8 cellular contexts compared by ENCODE assay signal in the genomic region with DNA sequence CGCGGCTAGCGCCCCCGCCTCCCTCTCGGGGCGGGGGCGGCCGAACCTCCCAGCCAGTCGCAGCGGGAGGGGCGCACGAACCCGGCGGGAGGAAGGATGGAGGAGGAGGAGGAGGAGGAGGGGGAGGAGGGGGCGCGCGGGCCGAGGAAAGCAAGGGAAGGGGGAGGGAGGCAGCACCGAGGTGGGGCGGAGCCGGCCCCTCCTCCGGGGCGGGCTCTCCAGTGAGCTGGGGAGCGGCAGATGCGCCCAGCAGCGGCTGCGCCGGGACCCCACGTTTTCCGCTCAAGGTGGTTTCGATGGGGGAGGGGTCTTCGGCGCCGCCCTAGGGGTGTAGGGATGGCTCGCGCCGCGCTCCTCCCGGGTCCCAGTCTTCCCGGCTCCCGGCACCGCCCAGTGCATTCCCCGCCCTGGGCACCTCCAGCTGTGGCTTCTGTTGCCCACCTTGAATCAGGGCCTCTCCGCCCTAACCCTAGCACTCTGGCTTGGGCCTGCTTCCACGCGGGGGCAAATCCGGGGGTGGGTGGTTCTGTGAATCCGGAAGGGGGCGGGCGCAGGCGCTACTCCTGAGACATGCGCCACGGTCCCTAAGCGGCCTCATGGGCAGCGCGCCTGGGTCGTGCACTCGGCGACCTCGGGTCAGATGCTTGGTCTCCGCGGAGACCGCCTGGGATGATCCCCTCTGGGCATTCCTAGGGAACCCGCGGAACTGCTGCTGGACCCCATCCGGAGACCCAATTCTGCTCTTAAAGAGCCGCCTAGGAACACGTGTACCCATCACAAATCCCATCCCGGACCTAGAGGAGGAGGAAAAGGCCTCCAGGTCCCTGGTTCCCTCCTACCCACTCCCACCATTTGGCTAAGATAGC. TPM values are rescaled to one million over a fixed set of nuclear protein-coding genes. Genes with fewer than 3 reads are reported as not detected.
DNase-seq lines count a peak whose midpoint lies in the region; ATAC-seq and TF ChIP-seq lines count a peak whose summit lies in the region.

A gene with protein sequence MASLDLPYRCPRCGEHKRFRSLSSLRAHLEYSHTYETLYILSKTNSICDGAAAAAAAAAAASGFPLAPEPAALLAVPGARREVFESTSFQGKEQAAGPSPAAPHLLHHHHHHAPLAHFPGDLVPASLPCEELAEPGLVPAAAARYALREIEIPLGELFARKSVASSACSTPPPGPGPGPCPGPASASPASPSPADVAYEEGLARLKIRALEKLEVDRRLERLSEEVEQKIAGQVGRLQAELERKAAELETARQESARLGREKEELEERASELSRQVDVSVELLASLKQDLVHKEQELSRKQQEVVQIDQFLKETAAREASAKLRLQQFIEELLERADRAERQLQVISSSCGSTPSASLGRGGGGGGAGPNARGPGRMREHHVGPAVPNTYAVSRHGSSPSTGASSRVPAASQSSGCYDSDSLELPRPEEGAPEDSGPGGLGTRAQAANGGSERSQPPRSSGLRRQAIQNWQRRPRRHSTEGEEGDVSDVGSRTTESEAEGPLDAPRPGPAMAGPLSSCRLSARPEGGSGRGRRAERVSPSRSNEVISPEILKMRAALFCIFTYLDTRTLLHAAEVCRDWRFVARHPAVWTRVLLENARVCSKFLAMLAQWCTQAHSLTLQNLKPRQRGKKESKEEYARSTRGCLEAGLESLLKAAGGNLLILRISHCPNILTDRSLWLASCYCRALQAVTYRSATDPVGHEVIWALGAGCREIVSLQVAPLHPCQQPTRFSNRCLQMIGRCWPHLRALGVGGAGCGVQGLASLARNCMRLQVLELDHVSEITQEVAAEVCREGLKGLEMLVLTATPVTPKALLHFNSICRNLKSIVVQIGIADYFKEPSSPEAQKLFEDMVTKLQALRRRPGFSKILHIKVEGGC (minus strand): TSS at position 183 of the 866 bp plus-strand sequence. CDS start 14,848 bp downstream, outside the sequence.

- intact Hi-C loops in stomach (cut with DNase I; ENCODE audit: low total_unique reads): no loop called here

- peaks cover 14 to 25% (median 23%) of the 10 kb centered on the region in 4 donors for H3K4me1 ChIP-seq in stomach

- peak within 1 kb of the TSS; percentile 84 for H3K27ac Mint-ChIP-seq in activated CD8-positive, alpha-beta T cell treated with anti-CD3 and anti-CD28 coated beads, Interleukin-2, amount 10 ng/mL, durations not matched to agents 7 days and 5 days
- H3K27ac Mint-ChIP-seq in endothelial cell (ENCODE audit: unreplicated experiment): no peak within 1 kb of the TSS
- H3K27ac Mint-ChIP-seq in natural killer cell treated with Interleukin-12 subunit alpha and Interleukin-12 subunit beta and Interleukin-15 and Interleukin-18, amount 100 ng/mL, for 72 hours: peak within 1 kb of the TSS in 1 of 2 donors; percentile 19

- TF ChIP-seq CTCF in AG04450 (IDR thresholded peaks at IDR 0.05; ENCODE audit: low read depth, low read length): no peak
- TF ChIP-seq CTCF in endothelial cell (IDR thresholded peaks at IDR 0.05; ENCODE audit: unreplicated experiment): no peak
- no peak for TF ChIP-seq CTCF in stomach (IDR thresholded peaks at IDR 0.05)

- TF ChIP-seq POLR2A in GM18526 (IDR thresholded peaks at IDR 0.05; ENCODE audit: extremely low read depth, insufficient read length): peak; percentile 64
- no peak for TF ChIP-seq POLR2A in stomach (IDR thresholded peaks at IDR 0.05)

- peaks cover 18% of the 10 kb centered on the region for H3K27me3 Mint-ChIP-seq in activated CD8-positive, alpha-beta T cell treated with anti-CD3 and anti-CD28 coated beads, Interleukin-2, amount 10 ng/mL, durations not matched to agents 7 days and 5 days (ENCODE audit: low read depth)
- H3K27me3 Mint-ChIP-seq in endothelial cell (ENCODE audit: unreplicated experiment): peaks cover 15% of the 10 kb centered on the region
- H3K27me3 Mint-ChIP-seq in natural killer cell treated with Interleukin-12 subunit alpha and Interleukin-12 subunit beta and Interleukin-15 and Interleukin-18, amount 100 ng/mL, for 72 hours: peaks cover 13 to 24% of the 10 kb centered on the region in 2 donors

- 1 to 2% (median 2%) methylated on average over 20 to 67 of the region's 69 CpGs for WGBS in stomach, 5 donors

- peaks cover 28% of the 10 kb centered on the region for H3K4me1 Mint-ChIP-seq in activated CD8-positive, alpha-beta T cell treated with anti-CD3 and anti-CD28 coated beads, Interleukin-2, amount 10 ng/mL, durations not matched to agents 7 days and 5 days (ENCODE audit: low read depth)
- H3K4me1 Mint-ChIP-seq in endothelial cell (ENCODE audit: unreplicated experiment): no peaks in the 10 kb centered on the region
- peaks cover 9 to 23% of the 10 kb centered on the region in 2 donors for H3K4me1 Mint-ChIP-seq in natural killer cell treated with Interleukin-12 subunit alpha and Interleukin-12 subunit beta and Interleukin-15 and Interleukin-18, amount 100 ng/mL, for 72 hours (ENCODE audit: low read depth in 2 of 2)

- no peak for TF ChIP-seq EP300 in stomach (IDR thresholded peaks at IDR 0.05)

- ATAC-seq in HG03039 (IDR thresholded peaks at IDR 0.05; ENCODE audit: unreplicated experiment): peak; percentile 75
- peak; percentile 83 for ATAC-seq in activated CD8-positive, alpha-beta T cell treated with anti-CD3 and anti-CD28 coated beads, Interleukin-2, amount 10 ng/mL, durations not matched to agents 7 days and 5 days
- peak; percentile 88 to 91 for ATAC-seq in natural killer cell treated with Interleukin-12 subunit alpha and Interleukin-12 subunit beta and Interleukin-15 and Interleukin-18, amount 100 ng/mL, for 72 hours

- no peak within 1 kb of the TSS for H3K27ac ChIP-seq in AG04450 (ENCODE audit: low read depth, low read length)
- peak within 1 kb of the TSS in 4 of 5 donors; percentile 22 to 50 (median 29) for H3K27ac ChIP-seq in stomach

- no peak for DNase-seq in AG04450 (ENCODE audit: low read depth, low spot score)
- peak; percentile 11 for DNase-seq in NCI-H748 treated with DMSO at 0.1 percent for 48 hours (lab: John Stamatoyannopoulos, UW)
- DNase-seq in activated CD8-positive, alpha-beta T cell treated with anti-CD3 and anti-CD28 coated beads, Interleukin-2, amount 10 ng/mL, durations not matched to agents 7 days and 5 days: peak; percentile 87
- DNase-seq in endothelial cell (ENCODE audit: low spot score): peak; percentile 26
- DNase-seq in natural killer cell treated with Interleukin-12 subunit alpha and Interleukin-12 subunit beta and Interleukin-15 and Interleukin-18, amount 100 ng/mL, for 72 hours (ENCODE audit: low spot score): peak; percentile 82
- no peak for DNase-seq in stomach

- H3K36me3 ChIP-seq in stomach: no peaks in the 10 kb centered on the region

- peaks cover under 1% of the 10 kb centered on the region for H3K36me3 Mint-ChIP-seq in activated CD8-positive, alpha-beta T cell treated with anti-CD3 and anti-CD28 coated beads, Interleukin-2, amount 10 ng/mL, durations not matched to agents 7 days and 5 days (ENCODE audit: low read depth)
- no peaks in the 10 kb centered on the region for H3K36me3 Mint-ChIP-seq in endothelial cell (ENCODE audit: low read depth, unreplicated experiment)
- H3K36me3 Mint-ChIP-seq in natural killer cell treated with Interleukin-12 subunit alpha and Interleukin-12 subunit beta and Interleukin-15 and Interleukin-18, amount 100 ng/mL, for 72 hours: no peaks in the 10 kb centered on the region

- peak within 1 kb of the TSS; percentile 70 for H3K4me3 ChIP-seq in AG04450 (ENCODE audit: low read depth, low read length)
- peak within 1 kb of the TSS; percentile 63 to 92 (median 81) for H3K4me3 ChIP-seq in stomach

- CTCF ChIA-PET in AG04450 (lab: Charles Lee): no interaction called here
- CTCF ChIA-PET in activated CD8-positive, alpha-beta T cell treated with anti-CD3 and anti-CD28 coated beads, Interleukin-2, amount 10 ng/mL, durations not matched to agents 7 days and 5 days (lab: Charles Lee): interaction anchor here (1.0 to 1.4 kb wide), 5 partner anchors 16 to 453 kb away, joined by 3 read pairs; partner anchors contain the start of genes PRADC1 and TPRKB

- POLR2A ChIA-PET in AG04450 (lab: Yijun Ruan, JAX): no interaction called here
- POLR2A ChIA-PET in activated CD8-positive, alpha-beta T cell treated with anti-CD3 and anti-CD28 coated beads, Interleukin-2, amount 10 ng/mL, durations not matched to agents 7 days and 5 days (lab: Charles Lee): interaction anchor here (1.6 to 2.4 kb wide), 2 partner anchors 50 to 101 kb away, joined by 7 to 11 read pairs; partner anchors contain the start of genes ALMS1 and CCT7

- H3K9me3 Mint-ChIP-seq in activated CD8-positive, alpha-beta T cell treated with anti-CD3 and anti-CD28 coated beads, Interleukin-2, amount 10 ng/mL, durations not matched to agents 7 days and 5 days (ENCODE audit: insufficient read depth): no peaks in the 10 kb centered on the region
- H3K9me3 Mint-ChIP-seq in endothelial cell (ENCODE audit: unreplicated experiment): no peaks in the 10 kb centered on the region
- no peaks in the 10 kb centered on the region for H3K9me3 Mint-ChIP-seq in natural killer cell treated with Interleukin-12 subunit alpha and Interleukin-12 subunit beta and Interleukin-15 and Interleukin-18, amount 100 ng/mL, for 72 hours

- H3K27me3 ChIP-seq in AG04450 (ENCODE audit: control insufficient read depth, insufficient read depth, low read length) (peaks cover 19% of the 10 kb centered on the region), stomach (peaks cover 0 to 61% (median 9%) of the 10 kb centered on the region in 3 donors)

- H3K9me3 ChIP-seq in AG04450 (ENCODE audit: control insufficient read depth, insufficient read depth, low read length): no peaks in the 10 kb centered on the region; the same call in 1 of the 2 replicates
- H3K9me3 ChIP-seq in stomach: no peaks in the 10 kb centered on the region

- H3K4me3 Mint-ChIP-seq in activated CD8-positive, alpha-beta T cell treated with anti-CD3 and anti-CD28 coated beads, Interleukin-2, amount 10 ng/mL, durations not matched to agents 7 days and 5 days: peak within 1 kb of the TSS; percentile 85
- H3K4me3 Mint-ChIP-seq in endothelial cell (ENCODE audit: unreplicated experiment): peak within 1 kb of the TSS; percentile 84
- peak within 1 kb of the TSS; percentile 71 for H3K4me3 Mint-ChIP-seq in natural killer cell treated with Interleukin-12 subunit alpha and Interleukin-12 subunit beta and Interleukin-15 and Interleukin-18, amount 100 ng/mL, for 72 hours

RNA-seq across cellular contexts. Expression of the gene that starts here (rescaled TPM):
- polyA plus RNA-seq in AG04450 (2011; rRNA removed): 2.5 and 2.7 TPM in 2 replicates
- polyA minus RNA-seq in AG04450 (2011; rRNA and poly(A)+ RNA removed): 4.0 and 4.4 TPM in 2 replicates
- 10 to 100 TPM; 32.0 to 32.3 TPM for total RNA-seq in activated CD8-positive, alpha-beta T cell treated with anti-CD3 and anti-CD28 coated beads, Interleukin-2, amount 10 ng/mL, durations not matched to agents 7 days and 5 days
- 2.1 TPM for total RNA-seq in endothelial cell (ENCODE audit: unreplicated experiment)
- 10 to 100 TPM in 1 of 2 donors, 1 to 10 TPM in 1; 10.0 to 40.1 TPM for total RNA-seq in natural killer cell treated with Interleukin-12 subunit alpha and Interleukin-12 subunit beta and Interleukin-15 and Interleukin-18, amount 100 ng/mL, for 72 hours
- total RNA-seq in stomach: 10 to 100 TPM in 1 of 5 donors, 1 to 10 TPM in 3, under 1 TPM in 1; 0.55 to 16.8 (median 4.0) TPM
- polyA plus RNA-seq in stomach: 1 to 10 TPM in 1 of 3 donors, under 1 TPM in 2; 0.62 to 1.4 (median 0.80) TPM

Comparison
In these comparisons a context has a peak if more than half of its experiments do, and no peak if none do; other contexts are left out.
1. DNase-seq: peak in NCI-H748 treated with DMSO at 0.1 percent for 48 hours (single experiment), activated CD8-positive, alpha-beta T cell treated with anti-CD3 and anti-CD28 coated beads, Interleukin-2, amount 10 ng/mL, durations not matched to agents 7 days and 5 days (single experiment), endothelial cell (single experiment) and natural killer cell treated with Interleukin-12 subunit alpha and Interleukin-12 subunit beta and Interleukin-15 and Interleukin-18, amount 100 ng/mL, for 72 hours (single experiment); none in AG04450 (single experiment) and stomach (single experiment).
2. Peak in every context shown above with its lines, with median percentiles within 50 percentile points of each other: ATAC-seq and H3K4me3 Mint-ChIP-seq.